8 cellular contexts compared by ENCODE assay signal in genomic region chr20:20017852-20018245, GRCh38. TPM values are rescaled to one million over a fixed set of nuclear protein-coding genes. Genes with fewer than 3 reads are reported as not detected.
DNase-seq lines count a peak whose midpoint lies in the region; ATAC-seq and TF ChIP-seq lines count a peak whose summit lies in the region.

No MANE protein-coding gene starts in this region.

- H3K27me3 ChIP-seq in HUES64 (ENCODE audit: insufficient read depth, low read length) (no peaks in the 10 kb centered on the region), thoracic aorta (replicated peaks; ENCODE audit: insufficient read depth) (no peaks in the 10 kb centered on the region)

- peaks cover 60% of the 10 kb centered on the region for H3K4me1 Mint-ChIP-seq in activated T-cell treated with anti-CD3 and anti-CD28 coated beads, Interleukin-2, amount 50 U/mL, for 4 hours (ENCODE audit: low read depth)

- H3K36me3 ChIP-seq in HUES64 (ENCODE audit: insufficient read depth, low read length) (peaks cover 22% of the 10 kb centered on the region; the same call in 1 of the 2 replicates), thoracic aorta (no peaks in the 10 kb centered on the region)

- H3K27me3 Mint-ChIP-seq in activated T-cell treated with anti-CD3 and anti-CD28 coated beads, Interleukin-2, amount 50 U/mL, for 4 hours (ENCODE audit: low read depth) = no peaks in the 10 kb centered on the region

- no peaks in the 10 kb centered on the region for H3K9me3 Mint-ChIP-seq in activated T-cell treated with anti-CD3 and anti-CD28 coated beads, Interleukin-2, amount 50 U/mL, for 4 hours

- H3K4me1 ChIP-seq in HUES64 (ENCODE audit: insufficient read depth, low read length) (peaks cover 6% of the 10 kb centered on the region), thoracic aorta (ENCODE audit: control insufficient read depth in 1 of 2, low read depth in 2 of 2) (peaks cover 10 to 21% of the 10 kb centered on the region in 2 donors)

- no peak overlapping the region for H3K27ac ChIP-seq in HUES64 (ENCODE audit: low read depth, low read length)
- peak overlapping the region; percentile 61 to 62 for H3K27ac ChIP-seq in thoracic aorta

- H3K4me3 Mint-ChIP-seq in activated T-cell treated with anti-CD3 and anti-CD28 coated beads, Interleukin-2, amount 50 U/mL, for 4 hours = peak overlapping the region; percentile 90

- no peak for DNase-seq in activated T-cell treated with anti-CD3 and anti-CD28 coated beads, Interleukin-2, amount 50 U/mL, for 4 hours
- no peak for DNase-seq in activated T-cell treated with anti-CD3 and anti-CD28 coated beads for 4 hours
- no peak for DNase-seq in astrocyte of the spinal cord (ENCODE audit: low read depth, low spot score)
- DNase-seq in kidney tubule cell (ENCODE audit: low spot score) = peak; percentile 28
- no peak for DNase-seq in thoracic aorta (ENCODE audit: low spot score)
- no peak for DNase-seq in activated effector memory CD4-positive, alpha-beta T cell treated with anti-CD3 and anti-CD28 coated beads, Interleukin-2, amount 50 U/mL, for 16 hours
- DNase-seq in Kasumi-1 (lab: John Stamatoyannopoulos, UW) = no peak

- no peak for TF ChIP-seq CTCF in astrocyte of the spinal cord (IDR thresholded peaks at IDR 0.05; ENCODE audit: low read depth, low read length)
- no peak for TF ChIP-seq CTCF in thoracic aorta (IDR thresholded peaks at IDR 0.05)

- in situ Hi-C loops in astrocyte of the spinal cord (cut with HindIII; ENCODE audit: low sequenced_read_pairs) = no loop called here

- H3K9ac ChIP-seq in HUES64 (ENCODE audit: low read depth, low read length) = peak overlapping the region; percentile 78

- peaks cover 7% of the 10 kb centered on the region for H3K36me3 Mint-ChIP-seq in activated T-cell treated with anti-CD3 and anti-CD28 coated beads, Interleukin-2, amount 50 U/mL, for 4 hours (ENCODE audit: insufficient read depth)

- WGBS in HUES64 = 7% methylated on average over 16 of the region's 16 CpGs

- H3K4me3 ChIP-seq in HUES64 (ENCODE audit: low read length) (peak overlapping the region; percentile 88), astrocyte of the spinal cord (ENCODE audit: low read depth, low read length) (peak overlapping the region; percentile 85), thoracic aorta (peak overlapping the region; percentile 92)

- ATAC-seq in activated T-cell treated with anti-CD3 and anti-CD28 coated beads, Interleukin-2, amount 50 U/mL, for 4 hours = peak; percentile 5 to 17
- no peak for ATAC-seq in thoracic aorta (ENCODE audit: insufficient number of reproducible peaks, low FRiP score, low read depth)

- H3K9me3 ChIP-seq in HUES64 (ENCODE audit: insufficient read depth, low read depth, low read length) = no peaks in the 10 kb centered on the region
- no peaks in the 10 kb centered on the region for H3K9me3 ChIP-seq in thoracic aorta

RNA-seq across cellular contexts. Expression of gene NAA20, which starts 0.7 kb away (rescaled TPM):
- 100 to 1,000 TPM; 115 to 121 (median 118) TPM for total RNA-seq in activated T-cell treated with anti-CD3 and anti-CD28 coated beads, Interleukin-2, amount 50 U/mL, for 4 hours
- 32.4 TPM for polyA plus RNA-seq in HUES64 (2013, experiment 1 of 2)
- 36.6 TPM for polyA plus RNA-seq in HUES64 (2013, experiment 2 of 2)
- 10 to 100 TPM; 14.6 to 16.9 TPM for total RNA-seq in thoracic aorta

RNA-seq across cellular contexts. Expression of gene CRNKL1, which starts 34.4 kb away (rescaled TPM):
- total RNA-seq in activated T-cell treated with anti-CD3 and anti-CD28 coated beads, Interleukin-2, amount 50 U/mL, for 4 hours = 10 to 100 TPM; 24.0 to 25.9 (median 24.3) TPM
- polyA plus RNA-seq in HUES64 (2013, experiment 1 of 2) = 21.7 TPM
- 22.1 TPM for polyA plus RNA-seq in HUES64 (2013, experiment 2 of 2)
- 10 to 100 TPM; 17.3 to 24.5 TPM for total RNA-seq in thoracic aorta

RNA-seq across cellular contexts. Expression of gene CFAP61, which starts 34.5 kb away (rescaled TPM):
- total RNA-seq in activated T-cell treated with anti-CD3 and anti-CD28 coated beads, Interleukin-2, amount 50 U/mL, for 4 hours = under 1 TPM in 1 of 3 donors, not detected in 2; 0.49 TPM
- polyA plus RNA-seq in HUES64 (2013, experiment 1 of 2) = 0.40 TPM
- not detected for polyA plus RNA-seq in HUES64 (2013, experiment 2 of 2)
- total RNA-seq in thoracic aorta = under 1 TPM in 1 of 2 donors, not detected in 1; 0.27 TPM

Comparison
In these comparisons a context has a peak if more than half of its experiments do, and no peak if none do; other contexts are left out.
1. RNA of gene NAA20, which starts 0.7 kb away (total RNA-seq): 115 to 121 TPM in activated T-cell treated with anti-CD3 and anti-CD28 coated beads, Interleukin-2, amount 50 U/mL, for 4 hours; 14.6 to 16.9 TPM in thoracic aorta; every median in the first group is over 4 times any median in the second.
2. Peak in every context shown above with its lines, with median percentiles within 50 percentile points of each other: H3K4me3 ChIP-seq.